Comparison of ENCODE assay signal across 21 cellular contexts in genomic region chr9:134834217-134834956, GRCh38. TPM values are rescaled to one million over a fixed set of nuclear protein-coding genes. Genes with fewer than 3 reads are reported as not detected.
DNase-seq lines count a peak whose midpoint lies in the region; ATAC-seq and TF ChIP-seq lines count a peak whose summit lies in the region.
"Had no signal": no experiment of that assay in that cellular context is flagged by ENCODE, and none has a peak within 500 bp of the region (broad histone marks: within the 10 kb centered on the region; RNA-seq: fewer than 3 reads in every experiment).

No MANE protein-coding gene starts in this region.

- no peak for ATAC-seq in gastroesophageal sphincter
- ATAC-seq in HG02571 (IDR thresholded peaks at IDR 0.05; ENCODE audit: unreplicated experiment), result no peak

- WGBS in gastroesophageal sphincter (ENCODE audit: low coverage in 1 of 2), 2 donors, result 73 to 100% methylated on average over 3 to 7 of the region's 20 CpGs

- intact Hi-C loops in uterus (cut with DNase I; ENCODE audit: low total_unique reads), result no loop called here

- no peaks in the 10 kb centered on the region for H3K27me3 Mint-ChIP-seq in chondrocyte (ENCODE audit: low read depth)
- H3K27me3 Mint-ChIP-seq: CD4-positive, alpha-beta memory T cell had no signal

- H3K4me1 ChIP-seq in gastroesophageal sphincter, result peaks cover 0 to 14% (median 0%) of the 10 kb centered on the region in 3 donors
- no peaks in the 10 kb centered on the region for H3K4me1 ChIP-seq in uterus

- TF ChIP-seq CTCF in chondrocyte (IDR thresholded peaks at IDR 0.05) (no peak), gastroesophageal sphincter (IDR thresholded peaks at IDR 0.05) (no peak), uterus (IDR thresholded peaks at IDR 0.05) (no peak)

- peak overlapping the region; percentile 27 for H3K27ac Mint-ChIP-seq in chondrocyte (ENCODE audit: unreplicated experiment)

- H3K4me1 Mint-ChIP-seq in chondrocyte (ENCODE audit: low read depth), result no peaks in the 10 kb centered on the region
- H3K4me1 Mint-ChIP-seq: CD4-positive, alpha-beta memory T cell had no signal

- no peaks in the 10 kb centered on the region for H3K9me3 ChIP-seq in gastroesophageal sphincter
- H3K9me3 ChIP-seq in uterus, result no peaks in the 10 kb centered on the region
- H3K9me3 ChIP-seq: BLaER1 had no signal

- no peaks in the 10 kb centered on the region for H3K9me3 Mint-ChIP-seq in chondrocyte (ENCODE audit: low read depth)
- H3K9me3 Mint-ChIP-seq: CD4-positive, alpha-beta memory T cell had no signal

- DNase-seq in Ammon's horn (ENCODE audit: low spot score) (peak; percentile 60), NCI-H1694 treated with DMSO at 0.1 percent for 48 hours (lab: John Stamatoyannopoulos, UW) (peak; percentile 72), chondrocyte (ENCODE audit: low spot score) (no peak), occipital lobe (lab: John Stamatoyannopoulos, UW) (peak; percentile 42), uterus (no peak), DMS114 treated with DMSO at 0.1 percent for 48 hours (lab: John Stamatoyannopoulos, UW; ENCODE audit: unreplicated experiment) (no peak)
- DNase-seq: CD4-positive, alpha-beta memory T cell; DND-41; GOT3; NCI-H1417 treated with DMSO at 0.1 percent for 48 hours; NCI-H2029; SHP77 had no signal

- H3K27me3 ChIP-seq in gastroesophageal sphincter (no peaks in the 10 kb centered on the region), uterus (no peaks in the 10 kb centered on the region)
- H3K27me3 ChIP-seq: BLaER1 had no signal

- H3K4me3 Mint-ChIP-seq in chondrocyte (ENCODE audit: unreplicated experiment), result no peak overlapping the region
- H3K4me3 Mint-ChIP-seq: CD4-positive, alpha-beta memory T cell had no signal

- H3K4me3 ChIP-seq in gastroesophageal sphincter, result no peak overlapping the region
- no peak overlapping the region for H3K4me3 ChIP-seq in uterus
- H3K4me3 ChIP-seq: BLaER1, SK-N-MC had no signal

- H3K36me3 ChIP-seq in gastroesophageal sphincter (peaks cover 0 to 100% of the 10 kb centered on the region in 2 donors), uterus (no peaks in the 10 kb centered on the region)

- no peak for TF ChIP-seq EP300 in gastroesophageal sphincter (IDR thresholded peaks at IDR 0.05)

- peaks cover 45% of the 10 kb centered on the region for H3K36me3 Mint-ChIP-seq in chondrocyte (ENCODE audit: low read depth)
- H3K36me3 Mint-ChIP-seq: CD4-positive, alpha-beta memory T cell had no signal

- H3K27ac ChIP-seq in gastroesophageal sphincter (peak overlapping the region in 1 of 4 donors; percentile 61), uterus (no peak overlapping the region)
- H3K27ac ChIP-seq: BLaER1, HL-60, SK-N-MC had no signal

- no peak for TF ChIP-seq POLR2A in gastroesophageal sphincter (IDR thresholded peaks at IDR 0.05)
- no peak for TF ChIP-seq POLR2A in uterus (IDR thresholded peaks at IDR 0.05)

RNA-seq across cellular contexts. Expression of gene FCN2, which starts 46.2 kb away (rescaled TPM):
- total RNA-seq in chondrocyte, result not detected in 3 replicates
- not detected for total RNA-seq in occipital lobe
- total RNA-seq in gastroesophageal sphincter, result not detected
- total RNA-seq in uterus, result under 1 TPM in 1 of 4 donors, not detected in 3; 0.49 TPM
- total RNA-seq: CD4-positive, alpha-beta memory T cell; G401; HT1080; MCF 10A; OCI-LY7 had no signal

Comparison
In these comparisons a context has a peak if more than half of its experiments do, and no peak if none do; other contexts are left out.
1. DNase-seq: peak in Ammon's horn (single experiment), NCI-H1694 treated with DMSO at 0.1 percent for 48 hours (single experiment) and occipital lobe (single experiment); none in chondrocyte (single experiment), uterus (0 of 2) and DMS114 treated with DMSO at 0.1 percent for 48 hours (single experiment).